ENCODE assay signal across 16 cellular contexts in genomic region chr10:78970261-78970660, GRCh38.
"Had no signal": no experiment of that assay in that cellular context is flagged by ENCODE, and none has a peak within 500 bp of the region (broad histone marks: within the 10 kb centered on the region; RNA-seq: fewer than 3 reads in every experiment).

No MANE protein-coding gene starts in this region.

- H3K27ac Mint-ChIP-seq: natural killer cell had no signal

- DNase-seq: cerebellar nuclear complex; dermis blood vessel endothelial cell; erythroblast; foreskin melanocyte; hypothalamus; kidney glomerular epithelial cell; mammary epithelial cell; natural killer cell; retina; sigmoid colon; stimulated activated CD4-positive, alpha-beta T cell treated with anti-CD3 and anti-CD28 coated beads, Interleukin-2, amount 100 ng/mL, for 24 hours; stimulated activated naive CD4-positive, alpha-beta T cell treated with Interleukin-2 at 50 U/mL for 16 hours; trophoblast cell had no signal

- ATAC-seq: heart left ventricle, natural killer cell, psoas muscle had no signal

- H3K4me3 ChIP-seq: heart left ventricle, psoas muscle, sigmoid colon, skin epidermis had no signal

- H3K36me3 Mint-ChIP-seq: natural killer cell had no signal

- H3K4me3 Mint-ChIP-seq: natural killer cell had no signal

- H3K27ac ChIP-seq: heart left ventricle, psoas muscle, skin epidermis had no signal

- H3K9me3 ChIP-seq: heart left ventricle, psoas muscle, sigmoid colon had no signal

- H3K9me3 Mint-ChIP-seq: natural killer cell had no signal

- H3K27me3 ChIP-seq: heart left ventricle, sigmoid colon had no signal

- H3K36me3 ChIP-seq: heart left ventricle, sigmoid colon had no signal
